Comparison of ENCODE assay signal across 12 cellular contexts in genomic region chr4:36394352-36394903, GRCh38.
DNase-seq lines count a peak whose midpoint lies in the region; ATAC-seq, FAIRE-seq and TF ChIP-seq lines count a peak whose summit lies in the region.
"Had no signal": no experiment of that assay in that cellular context is flagged by ENCODE, and none has a peak within 500 bp of the region (broad histone marks: within the 10 kb centered on the region; RNA-seq: fewer than 3 reads in every experiment).

No MANE protein-coding gene starts in this region.

- H3K4me1 Mint-ChIP-seq in activated CD4-positive, alpha-beta T cell treated with anti-CD3 and anti-CD28 coated beads for 36 hours = peaks cover 20% of the 10 kb centered on the region
- H3K4me1 Mint-ChIP-seq in central memory CD8-positive, alpha-beta T cell = peaks cover 15% of the 10 kb centered on the region
- H3K4me1 Mint-ChIP-seq: H9 had no signal

- no peak for FAIRE-seq in A549 (lab: Jason Lieb, UNC)

- no peaks in the 10 kb centered on the region for H3K27me3 Mint-ChIP-seq in activated CD4-positive, alpha-beta T cell treated with anti-CD3 and anti-CD28 coated beads for 36 hours
- peaks cover 5% of the 10 kb centered on the region for H3K27me3 Mint-ChIP-seq in central memory CD8-positive, alpha-beta T cell
- H3K27me3 Mint-ChIP-seq: dendritic cell treated with granulocyte-macrophage colony-stimulating factor and Interleukin-4, amounts not matched to agents 40 ng/mL and 50 ng/mL, for 4 days had no signal

- H3K4me2 ChIP-seq in A549 = no peak overlapping the region

- TF ChIP-seq EP300 in A549 (IDR thresholded peaks at IDR 0.05) = no peak

- H3K36me3 Mint-ChIP-seq in activated CD4-positive, alpha-beta T cell treated with anti-CD3 and anti-CD28 coated beads for 36 hours (ENCODE audit: low read depth) = no peaks in the 10 kb centered on the region
- no peaks in the 10 kb centered on the region for H3K36me3 Mint-ChIP-seq in central memory CD8-positive, alpha-beta T cell (ENCODE audit: insufficient read depth)

- TF ChIP-seq POLR2A in A549 (IDR thresholded peaks at IDR 0.05; ENCODE audit: low read length) = no peak

- intact Hi-C loops in activated CD4-positive, alpha-beta T cell treated with anti-CD3 and anti-CD28 coated beads for 36 hours (cut with DNase I, micrococcal nuclease) = loop anchor here (1.0 to 5.0 kb wide), 9 partner anchors 71 to 1738 kb away; partner anchors contain the start of gene ARAP2 (in 1 of the 2)
- intact Hi-C loops in upper lobe of right lung (cut with DNase I) = no loop called here

- H3K27ac ChIP-seq in A549 = no peak overlapping the region
- no peak overlapping the region for H3K27ac ChIP-seq in upper lobe of right lung

- no peaks in the 10 kb centered on the region for H3K4me1 ChIP-seq in A549
- H3K4me1 ChIP-seq in upper lobe of right lung = no peaks in the 10 kb centered on the region

- TF ChIP-seq CTCF in A549 (IDR thresholded peaks at IDR 0.05) = no peak
- no peak for TF ChIP-seq CTCF in upper lobe of right lung (IDR thresholded peaks at IDR 0.05)
- no peak for TF ChIP-seq CTCF in GM20000 (IDR thresholded peaks at IDR 0.05; ENCODE audit: extremely low read depth, missing control alignments)

- POLR2A ChIA-PET in A549 (lab: Yijun Ruan, JAX) = no interaction called here
- POLR2A ChIA-PET in activated CD4-positive, alpha-beta T cell treated with anti-CD3 and anti-CD28 coated beads for 36 hours (lab: Charles Lee) = interaction anchor here (1.0 to 1.2 kb wide), 2 partner anchors 62 to 108 kb away, joined by 4 to 5 read pairs; no protein-coding TSS in a partner anchor

- peak overlapping the region; percentile 93 for H3K27ac Mint-ChIP-seq in activated CD4-positive, alpha-beta T cell treated with anti-CD3 and anti-CD28 coated beads for 36 hours
- H3K27ac Mint-ChIP-seq in central memory CD8-positive, alpha-beta T cell (ENCODE audit: low read depth) = peak overlapping the region; percentile 81
- H3K27ac Mint-ChIP-seq: dendritic cell treated with granulocyte-macrophage colony-stimulating factor and Interleukin-4, amounts not matched to agents 40 ng/mL and 50 ng/mL, for 4 days; H9 had no signal

- H3K9me3 ChIP-seq in A549 (no peaks in the 10 kb centered on the region), upper lobe of right lung (no peaks in the 10 kb centered on the region)

- no peak for TF ChIP-seq RAD21 in A549 (conservative IDR thresholded peaks at IDR 0.05 in 1 of 2, IDR thresholded peaks at IDR 0.05 in 1 of 2)

- H3K4me3 ChIP-seq in A549 (no peak overlapping the region), upper lobe of right lung (no peak overlapping the region)

- WGBS in A549 (ENCODE audit: missing lambda C conversion rate) = 5% methylated on average over 5 of the region's 5 CpGs

- H3K36me3 ChIP-seq in upper lobe of right lung = no peaks in the 10 kb centered on the region

- H3K27me3 ChIP-seq in upper lobe of right lung = no peaks in the 10 kb centered on the region

- H3K9me3 Mint-ChIP-seq in activated CD4-positive, alpha-beta T cell treated with anti-CD3 and anti-CD28 coated beads for 36 hours (ENCODE audit: low read depth) = no peaks in the 10 kb centered on the region
- H3K9me3 Mint-ChIP-seq in central memory CD8-positive, alpha-beta T cell = no peaks in the 10 kb centered on the region
- H3K9me3 Mint-ChIP-seq: dendritic cell treated with granulocyte-macrophage colony-stimulating factor and Interleukin-4, amounts not matched to agents 40 ng/mL and 50 ng/mL, for 4 days; H9 had no signal

- peak in 1 of 2 experiments; percentile 10 for DNase-seq in A549 (ENCODE audit: low read depth in 1 of 2, low spot score in 1 of 2)
- peak; percentile 60 for DNase-seq in activated CD4-positive, alpha-beta T cell treated with anti-CD3 and anti-CD28 coated beads for 36 hours
- peak in 1 of 2 donors; percentile 45 for DNase-seq in central memory CD8-positive, alpha-beta T cell (ENCODE audit: low spot score in 2 of 2)
- no peak for DNase-seq in upper lobe of right lung
- no peak for DNase-seq in GM20000 (ENCODE audit: low spot score)
- DNase-seq in SW 1271 (lab: John Stamatoyannopoulos, UW) = no peak
- DNase-seq: H9, NCI-H82, nucleus accumbens had no signal

- peak overlapping the region; percentile 25 for H3K4me3 Mint-ChIP-seq in activated CD4-positive, alpha-beta T cell treated with anti-CD3 and anti-CD28 coated beads for 36 hours
- peak overlapping the region; percentile 40 for H3K4me3 Mint-ChIP-seq in central memory CD8-positive, alpha-beta T cell
- H3K4me3 Mint-ChIP-seq: dendritic cell treated with granulocyte-macrophage colony-stimulating factor and Interleukin-4, amounts not matched to agents 40 ng/mL and 50 ng/mL, for 4 days; H9 had no signal

- CTCF ChIA-PET in A549 (lab: Yijun Ruan, JAX) = interaction anchor here (0.6 kb wide), 1 partner anchor 995 kb away, joined by 4 read pairs; no protein-coding TSS in a partner anchor
- CTCF ChIA-PET in activated CD4-positive, alpha-beta T cell treated with anti-CD3 and anti-CD28 coated beads for 36 hours (lab: Charles Lee) = interaction anchor here (1.0 to 10.7 kb wide), 7 partner anchors 8 to 202 kb away, joined by 3 to 100 read pairs (median 3); partner anchors contain the start of gene ARAP2

- no peak for ATAC-seq in A549
- ATAC-seq in GM21825 (IDR thresholded peaks at IDR 0.05; ENCODE audit: unreplicated experiment) = peak; percentile 47
- peak; percentile 94 for ATAC-seq in activated CD4-positive, alpha-beta T cell treated with anti-CD3 and anti-CD28 coated beads for 36 hours
- ATAC-seq in central memory CD8-positive, alpha-beta T cell (replicated peaks; ENCODE audit: extremely low read depth, poor library complexity, severe bottlenecking) = peak; percentile 92
- no peak for ATAC-seq in upper lobe of right lung
- ATAC-seq in HG02970 (IDR thresholded peaks at IDR 0.05; ENCODE audit: low FRiP score, unreplicated experiment) = no peak

TF ChIP-seq in A549, 52 proteins besides CTCF, POLR2A, EP300 and RAD21:
- no peak for TF ChIP-seq HEYL (CRISPR knock-in tag; IDR thresholded peaks at IDR 0.05)
- TF ChIP-seq ZC3H11A (IDR thresholded peaks at IDR 0.05) = no peak
- no peak for TF ChIP-seq BHLHE40 (IDR thresholded peaks at IDR 0.05; ENCODE audit: low read depth, low read length)
- TF ChIP-seq FOSL2 (IDR thresholded peaks at IDR 0.05) = no peak
- TF ChIP-seq FOSL2 (CRISPR knock-in tag; IDR thresholded peaks at IDR 0.05) = peak; percentile 29; the same call in 1 of the 2 replicates
- TF ChIP-seq ESRRA (IDR thresholded peaks at IDR 0.05; ENCODE audit: borderline replicate concordance, low read length) = no peak
- no peak for TF ChIP-seq MAZ (IDR thresholded peaks at IDR 0.05; ENCODE audit: borderline replicate concordance, low read depth, low read length)
TF ChIP-seq in A549: peak in this region for 1.

Comparison
In these comparisons a context has a peak if more than half of its experiments do, and no peak if none do; other contexts are left out.
1. ATAC-seq: peak in GM21825 (single experiment), activated CD4-positive, alpha-beta T cell treated with anti-CD3 and anti-CD28 coated beads for 36 hours (single experiment) and central memory CD8-positive, alpha-beta T cell (single experiment); none in A549 (0 of 2), upper lobe of right lung (single experiment) and HG02970 (single experiment).